ENCODE assay signal across 1 cellular context in genomic region chr7:42263971-42264370, GRCh38.
TF ChIP-seq lines count a peak whose summit lies in the region.

No MANE protein-coding gene starts in this region.

TF ChIP-seq in GM23338, 12 proteins besides CTCF, POLR2A, EP300 and RAD21 (continued from another document):
- TF ChIP-seq ZNF462 (CRISPR knock-in tag; IDR thresholded peaks at IDR 0.05) (no peak), CREB1 (CRISPR knock-in tag; IDR thresholded peaks at IDR 0.05; ENCODE audit: low read depth) (no peak), POLR2AphosphoS5 (IDR thresholded peaks at IDR 0.05; ENCODE audit: low read depth) (no peak), EZH2phosphoT487 (IDR thresholded peaks at IDR 0.05; ENCODE audit: unreplicated experiment) (no peak), EZH2 (IDR thresholded peaks at IDR 0.05; ENCODE audit: low read depth, unreplicated experiment) (no peak), JUNB (IDR thresholded peaks at IDR 0.05; ENCODE audit: unreplicated experiment) (no peak), ETS1 (IDR thresholded peaks at IDR 0.05) (no peak), STAT1 (IDR thresholded peaks at IDR 0.05; ENCODE audit: unreplicated experiment) (no peak), REST (IDR thresholded peaks at IDR 0.05; ENCODE audit: unreplicated experiment) (no peak)
